Comparison of ENCODE assay signal across 1 cellular context in genomic region chr16:57688487-57688986, GRCh38.
TF ChIP-seq lines count a peak whose summit lies in the region.

No MANE protein-coding gene starts in this region.

TF ChIP-seq in A549, 52 proteins besides CTCF, POLR2A, EP300 and RAD21:
- TF ChIP-seq TP53 (CRISPR knock-in tag; IDR thresholded peaks at IDR 0.05) (no peak), RFX5 (IDR thresholded peaks at IDR 0.05) (no peak), RCOR1 (IDR thresholded peaks at IDR 0.05; ENCODE audit: low read depth, low read length) (no peak), TFCP2L1 (CRISPR knock-in tag; IDR thresholded peaks at IDR 0.05) (no peak), ZSCAN20 (CRISPR knock-in tag; IDR thresholded peaks at IDR 0.05) (no peak), REST (IDR thresholded peaks at IDR 0.05) (no peak), NFE2L2 (conservative IDR thresholded peaks at IDR 0.05; ENCODE audit: low read length) (no peak), KDM1A (IDR thresholded peaks at IDR 0.05; ENCODE audit: low read depth) (no peak), POLR2AphosphoS2 (conservative IDR thresholded peaks at IDR 0.05; ENCODE audit: low read length) (no peak), HOXA7 (CRISPR knock-in tag; IDR thresholded peaks at IDR 0.05) (no peak), MAZ (IDR thresholded peaks at IDR 0.05; ENCODE audit: borderline replicate concordance, low read depth, low read length) (no peak), CEBPB (IDR thresholded peaks at IDR 0.05) (no peak), HES2 (IDR thresholded peaks at IDR 0.05) (no peak), HOXB13 (CRISPR knock-in tag; IDR thresholded peaks at IDR 0.05; ENCODE audit: low read depth) (no peak), EHMT2 (IDR thresholded peaks at IDR 0.05; ENCODE audit: low read depth) (no peak), NR3C1 (IDR thresholded peaks at IDR 0.05) (no peak)
- TF ChIP-seq, protein P1, sequence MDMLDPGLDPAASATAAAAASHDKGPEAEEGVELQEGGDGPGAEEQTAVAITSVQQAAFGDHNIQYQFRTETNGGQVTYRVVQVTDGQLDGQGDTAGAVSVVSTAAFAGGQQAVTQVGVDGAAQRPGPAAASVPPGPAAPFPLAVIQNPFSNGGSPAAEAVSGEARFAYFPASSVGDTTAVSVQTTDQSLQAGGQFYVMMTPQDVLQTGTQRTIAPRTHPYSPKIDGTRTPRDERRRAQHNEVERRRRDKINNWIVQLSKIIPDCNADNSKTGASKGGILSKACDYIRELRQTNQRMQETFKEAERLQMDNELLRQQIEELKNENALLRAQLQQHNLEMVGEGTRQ (IDR thresholded peaks at IDR 0.05), result no peak
